ENCODE assay signal across 1 cellular context in genomic region chr3:185943363-185944106, GRCh38.
TF ChIP-seq lines count a peak whose summit lies in the region.

No MANE protein-coding gene starts in this region.

TF ChIP-seq in HepG2, 621 proteins besides CTCF, POLR2A, EP300 and RAD21 (continued from another document and continues in another):
- TF ChIP-seq ZKSCAN1 (IDR thresholded peaks at IDR 0.05; ENCODE audit: low read length) = no peak
- 0 out of 2 replicates have a peak, but pooled peaks have one; percentile 54 for TF ChIP-seq HBP1 (CRISPR knock-in tag; IDR thresholded peaks at IDR 0.05; ENCODE audit: low read depth)
- TF ChIP-seq IRX3 (CRISPR knock-in tag; IDR thresholded peaks at IDR 0.05; ENCODE audit: borderline replicate concordance, low read depth) = no peak
- TF ChIP-seq ZNF274 (CRISPR knock-in tag; IDR thresholded peaks at IDR 0.05) = no peak
- peak; percentile 45; the same call in 1 of the 2 replicates for TF ChIP-seq HOMEZ (CRISPR knock-in tag; IDR thresholded peaks at IDR 0.05; ENCODE audit: low read depth)
- TF ChIP-seq ZBTB20 (CRISPR knock-in tag; IDR thresholded peaks at IDR 0.05; ENCODE audit: borderline replicate concordance, low read depth) = no peak
- TF ChIP-seq MTF1 (CRISPR knock-in tag; IDR thresholded peaks at IDR 0.05) = no peak
- TF ChIP-seq ZNF780A (CRISPR knock-in tag; IDR thresholded peaks at IDR 0.05) = no peak
- no peak for TF ChIP-seq HNRNPUL1 (IDR thresholded peaks at IDR 0.05; ENCODE audit: low read depth, low read length)
- TF ChIP-seq ZNF138 (CRISPR knock-in tag; IDR thresholded peaks at IDR 0.05; ENCODE audit: low read depth) = no peak
- no peak for TF ChIP-seq TCF12 (IDR thresholded peaks at IDR 0.05)
- TF ChIP-seq TCF12 (CRISPR knock-in tag; IDR thresholded peaks at IDR 0.05) = no peak
- peak; percentile 69 for TF ChIP-seq ZNF687 (CRISPR knock-in tag; IDR thresholded peaks at IDR 0.05)
- TF ChIP-seq CBX5 (CRISPR knock-in tag; IDR thresholded peaks at IDR 0.05; ENCODE audit: borderline replicate concordance) = peak; percentile 50; the same call in 1 of the 2 replicates
- no peak for TF ChIP-seq ATAD3A (CRISPR knock-in tag; IDR thresholded peaks at IDR 0.05)
- no peak for TF ChIP-seq AKAP8 (CRISPR knock-in tag; IDR thresholded peaks at IDR 0.05)
- TF ChIP-seq ZFP91 (CRISPR knock-in tag; IDR thresholded peaks at IDR 0.05; ENCODE audit: borderline replicate concordance) = peak; percentile 67; the same call in 1 of the 2 replicates
- TF ChIP-seq WIZ (CRISPR knock-in tag; IDR thresholded peaks at IDR 0.05) = no peak
- TF ChIP-seq LRRFIP1 (CRISPR knock-in tag; conservative IDR thresholded peaks at IDR 0.05) = no peak
- TF ChIP-seq ZNF569 (CRISPR knock-in tag; IDR thresholded peaks at IDR 0.05; ENCODE audit: borderline replicate concordance) = no peak
- TF ChIP-seq STAG1 (CRISPR knock-in tag; IDR thresholded peaks at IDR 0.05) = peak; percentile 81
- TF ChIP-seq ZNF33A (CRISPR knock-in tag; IDR thresholded peaks at IDR 0.05; ENCODE audit: borderline replicate concordance) = no peak
- TF ChIP-seq ZNF451 (CRISPR knock-in tag; IDR thresholded peaks at IDR 0.05) = no peak
- no peak for TF ChIP-seq ZNF160 (CRISPR knock-in tag; IDR thresholded peaks at IDR 0.05)
- TF ChIP-seq KLF6 (CRISPR knock-in tag; IDR thresholded peaks at IDR 0.05) = no peak
- no peak for TF ChIP-seq MTF2 (CRISPR knock-in tag; IDR thresholded peaks at IDR 0.05; ENCODE audit: borderline replicate concordance)
- no peak for TF ChIP-seq FOXO4 (CRISPR knock-in tag; conservative IDR thresholded peaks at IDR 0.05)
- TF ChIP-seq ADNP (CRISPR knock-in tag; IDR thresholded peaks at IDR 0.05) = no peak
- no peak for TF ChIP-seq ZBTB49 (CRISPR knock-in tag; IDR thresholded peaks at IDR 0.05; ENCODE audit: borderline replicate concordance)
- no peak for TF ChIP-seq REXO4 (CRISPR knock-in tag; IDR thresholded peaks at IDR 0.05; ENCODE audit: borderline replicate concordance)
- TF ChIP-seq NONO (IDR thresholded peaks at IDR 0.05) = no peak
- peak; percentile 66; the same call in 1 of the 2 replicates for TF ChIP-seq NONO (CRISPR knock-in tag; conservative IDR thresholded peaks at IDR 0.05)
- no peak for TF ChIP-seq ZNF496 (CRISPR knock-in tag; IDR thresholded peaks at IDR 0.05; ENCODE audit: insufficient replicate concordance)
- TF ChIP-seq ZNF234 (CRISPR knock-in tag; conservative IDR thresholded peaks at IDR 0.05) = no peak
- TF ChIP-seq GMEB2 (CRISPR knock-in tag; IDR thresholded peaks at IDR 0.05; ENCODE audit: low read depth) = no peak
- TF ChIP-seq CERS6 (CRISPR knock-in tag; IDR thresholded peaks at IDR 0.05) = no peak
- no peak for TF ChIP-seq ZBTB44 (CRISPR knock-in tag; IDR thresholded peaks at IDR 0.05)
- TF ChIP-seq ATF4 (CRISPR knock-in tag; IDR thresholded peaks at IDR 0.05) = no peak
- TF ChIP-seq RBM22 (optimal IDR thresholded peaks at IDR 0.05; ENCODE audit: low read length) = no peak
- TF ChIP-seq MED1 (CRISPR knock-in tag; IDR thresholded peaks at IDR 0.05) = peak; percentile 65
- TF ChIP-seq DR1 (CRISPR knock-in tag; IDR thresholded peaks at IDR 0.05) = no peak
- TF ChIP-seq ZNF136 (CRISPR knock-in tag; IDR thresholded peaks at IDR 0.05; ENCODE audit: low read depth) = 0 out of 2 replicates have a peak, but pooled peaks have one; percentile 14
- TF ChIP-seq CREM (IDR thresholded peaks at IDR 0.05) = peak; percentile 17; the same call in 1 of the 2 replicates
- no peak for TF ChIP-seq CREM (CRISPR knock-in tag; IDR thresholded peaks at IDR 0.05)
